Comparison of ENCODE assay signal across 21 cellular contexts in genomic region chrX:47148946-47149345, GRCh38. TPM values are rescaled to one million over a fixed set of nuclear protein-coding genes. Genes with fewer than 3 reads are reported as not detected.
DNase-seq lines count a peak whose midpoint lies in the region; ATAC-seq and TF ChIP-seq lines count a peak whose summit lies in the region.
"Had no signal": no experiment of that assay in that cellular context is flagged by ENCODE, and none has a peak within 500 bp of the region (broad histone marks: within the 10 kb centered on the region; RNA-seq: fewer than 3 reads in every experiment).

No MANE protein-coding gene starts in this region.

- H3K4me2 ChIP-seq in GM23248 (ENCODE audit: unreplicated experiment) = no peak overlapping the region
- H3K4me2 ChIP-seq: smooth muscle cell had no signal

- H3K4me1 ChIP-seq in GM23248 (ENCODE audit: insufficient read depth) (no peaks in the 10 kb centered on the region; the same call in 1 of the 2 replicates), adipocyte (ENCODE audit: control insufficient read depth, insufficient read depth, low read length) (peaks cover 13% of the 10 kb centered on the region)
- peaks cover 0 to 12% of the 10 kb centered on the region in 2 donors for H3K4me1 ChIP-seq in naive thymus-derived CD4-positive, alpha-beta T cell (ENCODE audit: control insufficient read depth in 2 of 2, insufficient read depth in 2 of 2, low read length in 2 of 2)

- H3K27me3 ChIP-seq in GM23248 (replicated peaks; ENCODE audit: insufficient read depth) = no peaks in the 10 kb centered on the region
- peaks cover 3% of the 10 kb centered on the region for H3K27me3 ChIP-seq in adipocyte (replicated peaks; ENCODE audit: control insufficient read depth, insufficient read depth, low read length)
- no peaks in the 10 kb centered on the region for H3K27me3 ChIP-seq in naive thymus-derived CD4-positive, alpha-beta T cell (ENCODE audit: control insufficient read depth in 2 of 2, insufficient read depth in 2 of 2, low read length in 2 of 2)
- H3K27me3 ChIP-seq: gastrocnemius medialis, MG63 had no signal

- DNase-seq in GM23248 = peak; percentile 62
- no peak for DNase-seq in adipocyte (ENCODE audit: low read depth)
- DNase-seq in iris pigment epithelial cell (ENCODE audit: low read depth) = peak; percentile 40
- DNase-seq in naive thymus-derived CD4-positive, alpha-beta T cell = no peak
- DNase-seq: activated naive CD8-positive, alpha-beta T cell treated with anti-CD3 and anti-CD28 coated beads, Interleukin-2, amount 10 ng/mL, durations not matched to agents 7 days and 5 days; CD8-positive, alpha-beta T cell; effector CD4-positive, alpha-beta T cell; gastrocnemius medialis; left ventricle myocardium superior; MG63; midbrain; natural killer cell; NCI-H2081; NCI-H774 had no signal

- peak overlapping the region; percentile 69 for H3K27ac ChIP-seq in C4-2B
- peak overlapping the region; percentile 51 for H3K27ac ChIP-seq in GM23248
- no peak overlapping the region for H3K27ac ChIP-seq in naive thymus-derived CD4-positive, alpha-beta T cell (ENCODE audit: low read depth, low read length)

- no peak overlapping the region for H3K4me3 Mint-ChIP-seq in naive thymus-derived CD4-positive, alpha-beta T cell
- H3K4me3 Mint-ChIP-seq: activated naive CD8-positive, alpha-beta T cell treated with anti-CD3 and anti-CD28 coated beads, Interleukin-2, amount 10 ng/mL, durations not matched to agents 7 days and 5 days; CD8-positive, alpha-beta T cell; natural killer cell; T-helper 2 cell treated with Interferon-gamma antibody and Interleukin-4, amounts not matched to agents 5 μg/mL and 100 μg/mL, for 36 hours; type B pancreatic cell had no signal

- H3K27me3 Mint-ChIP-seq in naive thymus-derived CD4-positive, alpha-beta T cell = no peaks in the 10 kb centered on the region
- H3K27me3 Mint-ChIP-seq: activated naive CD8-positive, alpha-beta T cell treated with anti-CD3 and anti-CD28 coated beads, Interleukin-2, amount 10 ng/mL, durations not matched to agents 7 days and 5 days; type B pancreatic cell had no signal

- no peaks in the 10 kb centered on the region; the same call in 1 of the 2 replicates for H4K20me1 ChIP-seq in GM23248 (ENCODE audit: insufficient read depth)

- 0 out of 2 replicates have a peak, but pooled peaks cover 6% of the 10 kb centered on the region for H3K36me3 ChIP-seq in GM23248 (ENCODE audit: low read depth)
- H3K36me3 ChIP-seq in adipocyte (ENCODE audit: control insufficient read depth, insufficient read depth, low read length, severe bottlenecking) = peaks cover 7% of the 10 kb centered on the region
- peaks cover 0 to 10% (median 0%) of the 10 kb centered on the region in 3 experiments for H3K36me3 ChIP-seq in naive thymus-derived CD4-positive, alpha-beta T cell (ENCODE audit: control insufficient read depth in 2 of 3, insufficient read depth in 3 of 3, low read length in 3 of 3)
- H3K36me3 ChIP-seq: gastrocnemius medialis had no signal

- H3K4me3 ChIP-seq in GM23248 (no peak overlapping the region), adipocyte (ENCODE audit: low read length) (no peak overlapping the region)
- no peak overlapping the region for H3K4me3 ChIP-seq in naive thymus-derived CD4-positive, alpha-beta T cell (ENCODE audit: low read length)
- H3K4me3 ChIP-seq: gastrocnemius medialis, MG63, smooth muscle cell had no signal

- no peaks in the 10 kb centered on the region for H3K9me2 ChIP-seq in GM23248 (ENCODE audit: insufficient read depth)

- TF ChIP-seq CTCF in C4-2B (conservative IDR thresholded peaks at IDR 0.05) = no peak

- CTCF ChIA-PET in naive thymus-derived CD4-positive, alpha-beta T cell (lab: Charles Lee) = no interaction called here

- POLR2A ChIA-PET in naive thymus-derived CD4-positive, alpha-beta T cell (lab: Charles Lee) = no interaction called here

- 50% methylated on average over 2 of the region's 2 CpGs for WGBS in GM23248 (ENCODE audit: low coverage in 1 of 2, low lambda C conversion rate in 2 of 2, missing lambda C conversion rate in 2 of 2), 2 experiments

- H3K9ac ChIP-seq in GM23248 = 0 out of 2 replicates have a peak overlapping the region, but pooled peaks have one; percentile 10
- H3K9ac ChIP-seq in adipocyte (ENCODE audit: low read length) = peak overlapping the region; percentile 25

- H3K4me1 Mint-ChIP-seq in naive thymus-derived CD4-positive, alpha-beta T cell = peaks cover 0 to 35% (median 17%) of the 10 kb centered on the region in 7 donors

- ATAC-seq in naive thymus-derived CD4-positive, alpha-beta T cell = no peak
- ATAC-seq in GM21447 (IDR thresholded peaks at IDR 0.05; ENCODE audit: unreplicated experiment) = no peak
- no peak for ATAC-seq in GM19455 (IDR thresholded peaks at IDR 0.05; ENCODE audit: unreplicated experiment)
- ATAC-seq: CD8-positive, alpha-beta T cell; gastrocnemius medialis; left ventricle myocardium superior; natural killer cell; Right ventricle myocardium inferior had no signal

- no peak overlapping the region for H3K27ac Mint-ChIP-seq in naive thymus-derived CD4-positive, alpha-beta T cell
- H3K27ac Mint-ChIP-seq: activated naive CD8-positive, alpha-beta T cell treated with anti-CD3 and anti-CD28 coated beads, Interleukin-2, amount 10 ng/mL, durations not matched to agents 7 days and 5 days; CD8-positive, alpha-beta T cell; T-helper 2 cell treated with Interferon-gamma antibody and Interleukin-4, amounts not matched to agents 5 μg/mL and 100 μg/mL, for 36 hours; type B pancreatic cell had no signal

- H3K9me3 ChIP-seq in GM23248 (ENCODE audit: low read depth) (no peaks in the 10 kb centered on the region), adipocyte (ENCODE audit: control insufficient read depth, low read length) (no peaks in the 10 kb centered on the region)
- H3K9me3 ChIP-seq in naive thymus-derived CD4-positive, alpha-beta T cell (ENCODE audit: control insufficient read depth in 2 of 3, low read length in 3 of 3) = no peaks in the 10 kb centered on the region
- H3K9me3 ChIP-seq: gastrocnemius medialis, MG63 had no signal

- intact Hi-C loops in naive thymus-derived CD4-positive, alpha-beta T cell (cut with micrococcal nuclease) = loop anchor here (5.0 to 10.0 kb wide), 3 partner anchors 604 to 876 kb away; partner anchors contain the start of gene ZNF674 (in 2 of the 2)

- H3K9me3 Mint-ChIP-seq in naive thymus-derived CD4-positive, alpha-beta T cell = peaks cover 0 to 6% (median 0%) of the 10 kb centered on the region in 11 donors
- H3K9me3 Mint-ChIP-seq: activated naive CD8-positive, alpha-beta T cell treated with anti-CD3 and anti-CD28 coated beads, Interleukin-2, amount 10 ng/mL, durations not matched to agents 7 days and 5 days; CD8-positive, alpha-beta T cell; natural killer cell; T-helper 2 cell treated with Interferon-gamma antibody and Interleukin-4, amounts not matched to agents 5 μg/mL and 100 μg/mL, for 36 hours; type B pancreatic cell had no signal

- H3K36me3 Mint-ChIP-seq in naive thymus-derived CD4-positive, alpha-beta T cell = peaks cover 0 to 29% (median 18%) of the 10 kb centered on the region in 5 donors
- H3K36me3 Mint-ChIP-seq: natural killer cell had no signal

- H2AFZ ChIP-seq in GM23248 = no peak overlapping the region

- no peaks in the 10 kb centered on the region for H3F3A ChIP-seq in GM23248 (ENCODE audit: insufficient read depth)

- peaks cover 88% of the 10 kb centered on the region for H3K79me2 ChIP-seq in GM23248 (ENCODE audit: insufficient read depth)

- in situ Hi-C loops in GM23248 (cut with MboI) = no loop called here

RNA-seq across cellular contexts. Expression of gene RBM10, which starts 3.9 kb away (rescaled TPM):
- total RNA-seq in GM23248 (2014; rRNA removed; shearing (Covaris generic)) = 40.1 and 40.5 TPM in 2 replicates
- polyA plus RNA-seq in GM23248 (2016; fragmentation: Nextera tagmentation; extraction: Ambion mirVana) = 28.4 and 30.6 TPM in 2 replicates
- 10 to 100 TPM; 31.8 to 55.6 (median 47.6) TPM for total RNA-seq in naive thymus-derived CD4-positive, alpha-beta T cell
- 10 to 100 TPM; 24.6 to 36.4 TPM for polyA plus RNA-seq in naive thymus-derived CD4-positive, alpha-beta T cell

RNA-seq across cellular contexts. Expression of gene NDUFB11, which starts 4.4 kb away (rescaled TPM):
- total RNA-seq in GM23248 (2014; rRNA removed; shearing (Covaris generic)) = 41.7 and 45.7 TPM in 2 replicates
- polyA plus RNA-seq in GM23248 (2016; fragmentation: Nextera tagmentation; extraction: Ambion mirVana) = 123 and 125 TPM in 2 replicates
- 10 to 100 TPM; 51.3 to 92.5 (median 55.2) TPM for total RNA-seq in naive thymus-derived CD4-positive, alpha-beta T cell
- 100 to 1,000 TPM; 152 to 162 TPM for polyA plus RNA-seq in naive thymus-derived CD4-positive, alpha-beta T cell

RNA-seq across cellular contexts. Expression of gene UBA1, which starts 44.7 kb away (rescaled TPM):
- total RNA-seq in GM23248 (2014; rRNA removed; shearing (Covaris generic)) = 264 and 266 TPM in 2 replicates
- polyA plus RNA-seq in GM23248 (2016; fragmentation: Nextera tagmentation; extraction: Ambion mirVana) = 141 and 146 TPM in 2 replicates
- total RNA-seq in naive thymus-derived CD4-positive, alpha-beta T cell = 100 to 1,000 TPM in 4 of 5 experiments, 10 to 100 TPM in 1; 98.0 to 183 (median 118) TPM
- 100 to 1,000 TPM; 145 to 187 TPM for polyA plus RNA-seq in naive thymus-derived CD4-positive, alpha-beta T cell

Comparison
In these comparisons a context has a peak if more than half of its experiments do, and no peak if none do; other contexts are left out.
1. DNase-seq: peak in GM23248 (single experiment) and iris pigment epithelial cell (single experiment); none in adipocyte (single experiment) and naive thymus-derived CD4-positive, alpha-beta T cell (0 of 9).